Comparison of ENCODE assay signal across 1 cellular context in the genomic region with DNA sequence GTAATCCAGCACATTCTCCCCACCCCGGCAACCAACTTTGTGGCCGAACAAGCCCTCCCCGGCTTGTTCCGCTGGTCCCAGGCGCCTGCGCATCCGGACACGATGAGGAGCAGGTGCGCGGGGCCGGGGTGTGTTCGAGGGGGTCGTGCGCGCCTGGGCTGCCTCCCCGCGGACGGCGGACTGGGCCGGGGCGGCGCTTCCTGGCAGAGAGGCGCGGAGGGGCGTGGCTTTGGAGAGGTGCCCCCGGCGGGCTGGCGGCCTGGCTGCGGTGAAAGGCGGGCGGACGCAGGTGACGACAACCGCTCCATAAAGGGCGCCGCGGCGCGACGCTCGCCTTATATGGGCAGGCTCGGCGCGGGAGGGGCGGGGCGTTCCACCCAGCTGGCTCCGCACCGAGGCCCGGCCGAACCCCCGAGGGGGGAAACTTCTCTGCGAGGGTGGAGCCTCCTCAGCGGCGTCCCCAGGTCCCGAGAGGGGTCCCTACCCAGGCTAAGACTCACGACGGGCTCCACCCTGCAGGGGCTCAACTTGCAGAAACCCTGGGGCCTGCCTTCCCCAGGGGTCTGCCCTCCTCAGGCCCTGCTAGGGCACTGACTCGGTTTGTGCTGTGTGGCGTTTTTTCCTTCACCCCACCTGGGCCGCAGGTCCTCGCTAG.
TF ChIP-seq lines count a peak whose summit lies in the region.

No MANE protein-coding gene starts in this region.

TF ChIP-seq in Ishikawa, 13 proteins besides CTCF, POLR2A, EP300 and RAD21 (continued from another document):
- peak; percentile 39; the same call in 1 of the 2 replicates for TF ChIP-seq FOXM1 (IDR thresholded peaks at IDR 0.05; ENCODE audit: borderline replicate concordance, low read depth)
